Comparison of ENCODE assay signal across 8 cellular contexts in genomic region chr12:106303202-106303820, GRCh38. TPM values are rescaled to one million over a fixed set of nuclear protein-coding genes. Genes with fewer than 3 reads are reported as not detected.
DNase-seq lines count a peak whose midpoint lies in the region; ATAC-seq, FAIRE-seq and TF ChIP-seq lines count a peak whose summit lies in the region.

No MANE protein-coding gene starts in this region.

- H3K4me3 ChIP-seq in bronchial epithelial cell (ENCODE audit: low read depth, low read length) = peak overlapping the region; percentile 95
- H3K4me3 ChIP-seq in spleen = peak overlapping the region; percentile 70 to 99 (median 94)

- DNase-seq in C1 segment of cervical spinal cord (lab: John Stamatoyannopoulos, UW) (peak in 12 of 14 donors; percentile 44 to 89 (median 68)), NCI-H1694 (lab: John Stamatoyannopoulos, UW) (peak; percentile 60), bronchial epithelial cell (ENCODE audit: low read depth) (peak; percentile 56), immature natural killer cell (peak; percentile 88 to 89 (median 89)), spleen (peak; percentile 97)
- peak; percentile 28 to 93 (median 60) for DNase-seq in activated CD4-positive, CD25-positive, alpha-beta regulatory T cell (lab: John Stamatoyannopoulos, UW)

- H3K27ac ChIP-seq in spleen = peak overlapping the region; percentile 94 to 99 (median 96)

- FAIRE-seq in bronchial epithelial cell (lab: Jason Lieb, UNC) = no peak

- peak overlapping the region; percentile 98 to 100 (median 99) for H3K27ac Mint-ChIP-seq in immature natural killer cell

- H3K4me1 ChIP-seq in spleen = peaks cover 13 to 69% (median 50%) of the 10 kb centered on the region in 6 donors

- peaks cover 15 to 20% (median 18%) of the 10 kb centered on the region in 3 donors for H3K27me3 Mint-ChIP-seq in immature natural killer cell (ENCODE audit: low read depth in 3 of 3)

- H3K36me3 ChIP-seq in bronchial epithelial cell (ENCODE audit: control insufficient read depth, insufficient read depth, low read length) = no peaks in the 10 kb centered on the region
- H3K36me3 ChIP-seq in spleen = peaks cover 0 to 12% (median 0%) of the 10 kb centered on the region in 6 donors

- no peaks in the 10 kb centered on the region for H3K36me3 Mint-ChIP-seq in immature natural killer cell

- H3K27me3 ChIP-seq in bronchial epithelial cell (ENCODE audit: control insufficient read depth, insufficient read depth, low read length) = no peaks in the 10 kb centered on the region
- no peaks in the 10 kb centered on the region for H3K27me3 ChIP-seq in spleen (replicated peaks in 1 of 7)

- intact Hi-C loops in spleen (cut with DNase I; ENCODE audit: low total_unique reads) = loop anchor here (10.0 kb wide), 1 partner anchor 51 kb away; the partner anchor contains the start of gene POLR3B

- H3K4me1 Mint-ChIP-seq in immature natural killer cell = peaks cover 40 to 56% of the 10 kb centered on the region in 2 donors

- H3K4me3 Mint-ChIP-seq in immature natural killer cell = peak overlapping the region; percentile 92 to 97 (median 94)

- no peaks in the 10 kb centered on the region for H3K9me3 Mint-ChIP-seq in immature natural killer cell

- TF ChIP-seq POLR2A in spleen (IDR thresholded peaks at IDR 0.05) = no peak

- ATAC-seq in GM21529 (IDR thresholded peaks at IDR 0.05; ENCODE audit: unreplicated experiment) (peak; percentile 23), GM19328 (IDR thresholded peaks at IDR 0.05; ENCODE audit: unreplicated experiment) (no peak)

- peak; percentile 10 for TF ChIP-seq CTCF in bronchial epithelial cell (IDR thresholded peaks at IDR 0.05; ENCODE audit: insufficient read depth, low read length, severe bottlenecking)
- TF ChIP-seq CTCF in spleen (IDR thresholded peaks at IDR 0.05 in 8 of 11, conservative IDR thresholded peaks at IDR 0.05 in 3 of 11) = peak in 3 of 11 experiments; percentile 20 to 33 (median 23)

- no peaks in the 10 kb centered on the region for H3K9me3 ChIP-seq in spleen

- 3 to 4% (median 4%) methylated on average over 24 to 28 of the region's 28 CpGs for WGBS in spleen, 5 donors

RNA-seq across cellular contexts. Expression of gene TCP11L2, which starts 0.8 kb away (rescaled TPM):
- total RNA-seq in bronchial epithelial cell (31.6 and 43.9 TPM in 2 replicates), spleen (10 to 100 TPM; 39.3 to 88.3 (median 52.1) TPM)
- polyA plus RNA-seq in immature natural killer cell (10 to 100 TPM; 11.0 to 20.4 (median 18.1) TPM), spleen (1 to 10 TPM; 1.2 to 4.7 (median 2.6) TPM)

RNA-seq across cellular contexts. Expression of gene POLR3B, which starts 54.2 kb away (rescaled TPM):
- total RNA-seq in bronchial epithelial cell (9.7 and 9.9 TPM in 2 replicates), spleen (1 to 10 TPM; 5.2 to 10.0 (median 7.1) TPM)
- polyA plus RNA-seq in immature natural killer cell (1 to 10 TPM in 2 of 3 donors, not detected in 1; 4.0 to 6.4 TPM), spleen (1 to 10 TPM; 1.9 to 2.3 (median 2.0) TPM)

RNA-seq across cellular contexts. Expression of gene CKAP4, which starts 55.5 kb away (rescaled TPM):
- 56.6 and 89.2 TPM in 2 replicates for total RNA-seq in bronchial epithelial cell
- polyA plus RNA-seq in immature natural killer cell = 1 to 10 TPM in 2 of 3 donors, under 1 TPM in 1; 0.65 to 2.7 (median 1.0) TPM
- total RNA-seq in spleen = 10 to 100 TPM; 21.6 to 63.0 (median 39.7) TPM
- polyA plus RNA-seq in spleen = 1 to 10 TPM; 4.5 to 8.9 (median 5.3) TPM
